12 cellular contexts compared by ENCODE assay signal in the genomic region with DNA sequence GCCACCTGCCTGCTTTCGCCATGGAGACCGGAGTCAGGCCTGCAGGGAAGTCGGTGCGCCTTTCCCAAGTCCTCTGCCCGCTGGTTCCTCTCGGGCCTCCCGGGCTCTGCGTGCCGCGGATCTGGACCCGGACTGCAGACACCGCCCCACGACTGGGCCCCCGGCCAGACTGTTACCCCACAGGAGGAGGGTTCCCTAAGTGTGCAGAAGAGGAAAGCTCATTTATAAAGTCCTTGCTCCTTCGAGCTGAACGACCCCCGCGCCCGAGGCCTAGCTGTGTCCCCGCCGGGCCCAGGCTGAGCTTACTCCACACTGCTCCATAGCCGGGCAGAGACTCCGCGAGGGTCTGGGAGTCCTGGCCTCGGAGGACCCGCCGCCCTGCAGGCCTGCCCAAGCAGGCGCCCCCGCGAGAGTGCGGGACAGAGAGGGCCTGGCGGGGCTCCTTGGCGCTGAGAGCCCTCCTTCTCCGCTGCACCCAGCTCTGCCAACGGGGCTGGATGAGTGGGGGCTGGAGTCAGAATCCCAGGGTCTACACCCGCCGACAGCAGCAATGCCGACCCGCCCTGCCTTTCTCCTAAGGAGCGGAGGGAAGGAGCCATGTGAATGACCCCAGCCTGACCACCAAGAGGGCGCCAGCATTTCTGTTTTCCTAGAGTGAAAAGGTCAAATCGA. TPM values are rescaled to one million over a fixed set of nuclear protein-coding genes. Genes with fewer than 3 reads are reported as not detected.
DNase-seq lines count a peak whose midpoint lies in the region; ATAC-seq and TF ChIP-seq lines count a peak whose summit lies in the region.
"Had no signal": no experiment of that assay in that cellular context is flagged by ENCODE, and none has a peak within 500 bp of the region (broad histone marks: within the 10 kb centered on the region; RNA-seq: fewer than 3 reads in every experiment).

No MANE protein-coding gene starts in this region.

- no peak overlapping the region for H4K8ac ChIP-seq in trophoblast cell (ENCODE audit: low read depth, low read length)

- no peak overlapping the region for H3K14ac ChIP-seq in trophoblast cell (ENCODE audit: low read length)

- no peaks in the 10 kb centered on the region for H3K9me2 ChIP-seq in hepatocyte (replicated peaks; ENCODE audit: insufficient read depth)

- no peak overlapping the region for H2BK120ac ChIP-seq in trophoblast cell (ENCODE audit: insufficient read depth, low read length, poor library complexity)

- no peak overlapping the region for H2BK5ac ChIP-seq in trophoblast cell (ENCODE audit: low read depth, low read length, poor library complexity)

- no peaks in the 10 kb centered on the region for H3K36me3 ChIP-seq in hepatocyte (replicated peaks; ENCODE audit: insufficient read depth, low read depth)
- H3K36me3 ChIP-seq in trophoblast cell (ENCODE audit: control insufficient read depth in 1 of 2, insufficient read depth in 2 of 2, low read length in 2 of 2) = no peaks in the 10 kb centered on the region
- H3K36me3 ChIP-seq: ascending aorta had no signal

- peak overlapping the region; percentile 20 for H2AFZ ChIP-seq in hepatocyte
- no peak overlapping the region for H2AFZ ChIP-seq in trophoblast cell (ENCODE audit: insufficient read depth, low read length, poor library complexity)

- H3K4me2 ChIP-seq in hepatocyte (peak overlapping the region; percentile 60), trophoblast cell (ENCODE audit: low read length) (peak overlapping the region; percentile 56)

- H3K4me3 ChIP-seq in hepatocyte = no peak overlapping the region
- H3K4me3 ChIP-seq in trophoblast cell (ENCODE audit: low read depth, low read length) = no peak overlapping the region
- H3K4me3 ChIP-seq: ascending aorta, mucosa of descending colon had no signal

- H3K4me3 Mint-ChIP-seq in IgD-negative memory B cell = peak overlapping the region; percentile 27 to 77 (median 64)

- H3K23ac ChIP-seq in trophoblast cell (ENCODE audit: low read length) = no peak overlapping the region

- peaks cover 1 to 8% (median 8%) of the 10 kb centered on the region in 3 donors for H3K4me1 Mint-ChIP-seq in IgD-negative memory B cell

- TF ChIP-seq CTCF in GM13976 (IDR thresholded peaks at IDR 0.05; ENCODE audit: borderline replicate concordance, control extremely low read depth, extremely low read depth, insufficient read depth, missing control alignments) = no peak
- no peak for TF ChIP-seq CTCF in hepatocyte (IDR thresholded peaks at IDR 0.05; ENCODE audit: poor library complexity)

- no peak overlapping the region for H3K4ac ChIP-seq in trophoblast cell (ENCODE audit: low read depth, low read length)

- H3K27ac Mint-ChIP-seq in IgD-negative memory B cell = peak overlapping the region; percentile 74 to 89 (median 79)
- H3K27ac Mint-ChIP-seq: CD4-positive, CD25-positive, alpha-beta regulatory T cell had no signal

- WGBS in hepatocyte (ENCODE audit: low lambda C conversion rate, missing lambda C conversion rate) = 5% methylated on average over 41 of the region's 42 CpGs
- no CpG with 5 or more reads among the region's 42 CpGs for WGBS in trophoblast cell (ENCODE audit: extremely low coverage, insufficient coverage, insufficient read length)

- no peak overlapping the region for H4K12ac ChIP-seq in trophoblast cell (ENCODE audit: low read depth, low read length)

- H3K9me3 Mint-ChIP-seq in IgD-negative memory B cell = peaks cover 0 to 2% (median 2%) of the 10 kb centered on the region in 3 donors

- no peak overlapping the region for H2BK12ac ChIP-seq in trophoblast cell (ENCODE audit: low read length)

- H3K79me1 ChIP-seq in trophoblast cell (ENCODE audit: low read length) = no peaks in the 10 kb centered on the region

- H3K27me3 ChIP-seq in hepatocyte (peaks cover 100% of the 10 kb centered on the region), trophoblast cell (ENCODE audit: insufficient read depth, low read length) (peaks cover 89% of the 10 kb centered on the region)

- H4K91ac ChIP-seq in trophoblast cell (ENCODE audit: low read depth, low read length) = no peak overlapping the region

- H4K20me1 ChIP-seq in hepatocyte (ENCODE audit: insufficient read depth, poor library complexity, severe bottlenecking) = peaks cover 3% of the 10 kb centered on the region

- H3K27ac ChIP-seq in hepatocyte = no peak overlapping the region
- H3K27ac ChIP-seq in trophoblast cell (ENCODE audit: low read depth, low read length) = no peak overlapping the region
- H3K27ac ChIP-seq: ascending aorta had no signal

- H3K27me3 Mint-ChIP-seq in IgD-negative memory B cell = peaks cover 71% of the 10 kb centered on the region

- no peak overlapping the region for H3K9ac ChIP-seq in trophoblast cell (ENCODE audit: low read length)

- ATAC-seq in HG02763 (IDR thresholded peaks at IDR 0.05; ENCODE audit: unreplicated experiment) = no peak
- no peak for ATAC-seq in HG02623 (IDR thresholded peaks at IDR 0.05; ENCODE audit: unreplicated experiment)

- H3K18ac ChIP-seq in trophoblast cell (ENCODE audit: low read length) = no peak overlapping the region

- peaks cover 1% of the 10 kb centered on the region for H3K36me3 Mint-ChIP-seq in IgD-negative memory B cell
- H3K36me3 Mint-ChIP-seq: CD4-positive, CD25-positive, alpha-beta regulatory T cell had no signal

- DNase-seq in GM13976 (ENCODE audit: low spot score) = peak; percentile 38
- no peak for DNase-seq in hepatocyte (ENCODE audit: low spot score)
- DNase-seq in trophoblast cell = no peak
- no peak for DNase-seq in inferior parietal cortex (ENCODE audit: extremely low spot score)
- DNase-seq: stimulated activated naive CD4-positive, alpha-beta T cell treated with Interleukin-2 at 50 U/mL for 16 hours had no signal

- H2AK5ac ChIP-seq in trophoblast cell (ENCODE audit: low read length) = no peak overlapping the region

- H3K9me3 ChIP-seq in hepatocyte (ENCODE audit: low read depth) (no peaks in the 10 kb centered on the region), trophoblast cell (ENCODE audit: insufficient read depth, low read depth, low read length) (peaks cover 8% of the 10 kb centered on the region)
- H3K9me3 ChIP-seq: ascending aorta, mucosa of descending colon had no signal

- in situ Hi-C loops in GM13976 (cut with MboI; ENCODE audit: low sequenced_read_pairs, unreplicated experiment) = no loop called here

- H3K79me2 ChIP-seq in hepatocyte (no peaks in the 10 kb centered on the region), trophoblast cell (ENCODE audit: control insufficient read depth, insufficient read depth, low read length, poor library complexity) (no peaks in the 10 kb centered on the region)

- H3K4me1 ChIP-seq in hepatocyte (ENCODE audit: insufficient read depth) (peaks cover 7% of the 10 kb centered on the region), trophoblast cell (ENCODE audit: control insufficient read depth in 1 of 2, insufficient read depth in 2 of 2, low read length in 2 of 2) (peaks cover 7 to 18% of the 10 kb centered on the region in 2 experiments)

RNA-seq across cellular contexts. Expression of a gene that starts 8.3 kb away (rescaled TPM):
- polyA plus RNA-seq in IgD-negative memory B cell = not detected
- total RNA-seq in hepatocyte = not detected in 2 replicates
- polyA plus RNA-seq in hepatocyte = 0.17 and 0.24 TPM in 2 replicates
- polyA plus RNA-seq in trophoblast cell (2013) = 0.07 and 0.08 TPM in 2 replicates
- total RNA-seq: ascending aorta; CD4-positive, CD25-positive, alpha-beta regulatory T cell; M059J; mucosa of descending colon had no signal
- polyA plus RNA-seq: CD4-positive, CD25-positive, alpha-beta regulatory T cell had no signal
